15 cellular contexts compared by ENCODE assay signal in genomic region chr7:92808006-92808405, GRCh38. TPM values are rescaled to one million over a fixed set of nuclear protein-coding genes. Genes with fewer than 3 reads are reported as not detected.
DNase-seq lines count a peak whose midpoint lies in the region; ATAC-seq, FAIRE-seq and TF ChIP-seq lines count a peak whose summit lies in the region.
"Had no signal": no experiment of that assay in that cellular context is flagged by ENCODE, and none has a peak within 500 bp of the region (broad histone marks: within the 10 kb centered on the region; RNA-seq: fewer than 3 reads in every experiment).

No MANE protein-coding gene starts in this region.

- peaks cover 94% of the 10 kb centered on the region for H3K79me2 ChIP-seq in K562 (ENCODE audit: control insufficient read depth, insufficient read depth, low read length)

- H4K20me1 ChIP-seq in K562 (replicated peaks; ENCODE audit: control insufficient read depth, insufficient read depth, low read length): no peaks in the 10 kb centered on the region

- H3K27ac Mint-ChIP-seq in activated CD8-positive, alpha-beta memory T cell treated with anti-CD3 and anti-CD28 coated beads, Interleukin-2, amount 10 ng/mL, durations not matched to agents 7 days and 5 days: peak overlapping the region; percentile 81
- H3K27ac Mint-ChIP-seq: memory B cell had no signal

- no peak overlapping the region for H3K4me3 ChIP-seq in K562
- H3K4me3 ChIP-seq: cardiac muscle cell had no signal

- ATAC-seq in activated CD8-positive, alpha-beta memory T cell treated with anti-CD3 and anti-CD28 coated beads, Interleukin-2, amount 10 ng/mL, durations not matched to agents 7 days and 5 days: no peak
- ATAC-seq in K562 (no peak), sciatic nerve (no peak)

- intact Hi-C loops in K562 (cut with micrococcal nuclease) (no loop called here), sciatic nerve (cut with DNase I) (no loop called here)

- no peaks in the 10 kb centered on the region for H3K9me1 ChIP-seq in K562 (ENCODE audit: control insufficient read depth, insufficient read depth, low read length)

- no peak overlapping the region for H2AFZ ChIP-seq in K562 (ENCODE audit: low read depth, low read length)

- H3K4me1 Mint-ChIP-seq in activated CD8-positive, alpha-beta memory T cell treated with anti-CD3 and anti-CD28 coated beads, Interleukin-2, amount 10 ng/mL, durations not matched to agents 7 days and 5 days: peaks cover 75% of the 10 kb centered on the region

- no peaks in the 10 kb centered on the region for H3K9me3 ChIP-seq in K562 (replicated peaks; ENCODE audit: control insufficient read depth, insufficient read depth, low read depth, low read length)

- POLR2A ChIA-PET in K562 (lab: Yijun Ruan, JAX): no interaction called here

- no peak overlapping the region for H3K4me2 ChIP-seq in K562 (ENCODE audit: insufficient read depth, low read length)

- H3K4me3 Mint-ChIP-seq in activated CD8-positive, alpha-beta memory T cell treated with anti-CD3 and anti-CD28 coated beads, Interleukin-2, amount 10 ng/mL, durations not matched to agents 7 days and 5 days: no peak overlapping the region
- H3K4me3 Mint-ChIP-seq: memory B cell had no signal

- peaks cover 6% of the 10 kb centered on the region for H3K36me3 ChIP-seq in K562 (ENCODE audit: control insufficient read depth, insufficient read depth, low read length)
- H3K36me3 ChIP-seq: cardiac muscle cell had no signal

- no peak for TF ChIP-seq RAD21 in K562 (CRISPR knock-in tag; conservative IDR thresholded peaks at IDR 0.05 in 1 of 2, IDR thresholded peaks at IDR 0.05 in 1 of 2)

- in situ Hi-C loops in K562 (cut with MboI): no loop called here

- no peak for FAIRE-seq in K562 (lab: Jason Lieb, UNC)
- FAIRE-seq: GM12891, TTC549 had no signal

- no peak for DNase-seq in activated CD8-positive, alpha-beta memory T cell treated with anti-CD3 and anti-CD28 coated beads, Interleukin-2, amount 10 ng/mL, durations not matched to agents 7 days and 5 days
- no peak for DNase-seq in activated CD8-positive, alpha-beta memory T cell treated with anti-CD3 and anti-CD28 coated beads, Interleukin-2, amount 50 U/mL, for 48 hours
- DNase-seq in NCI-H526 treated with DMSO at 0.1 percent for 48 hours (lab: John Stamatoyannopoulos, UW) (peak; percentile 33), K562 (ENCODE audit: extremely low read depth in 1 of 4, low spot score in 3 of 4) (no peak), renal cortical epithelial cell (ENCODE audit: low read depth) (peak; percentile 49), NCI-H1092 (lab: John Stamatoyannopoulos, UW) (no peak), NCI-H82 treated with DMSO at 0.1 percent for 48 hours (lab: John Stamatoyannopoulos, UW; ENCODE audit: unreplicated experiment) (no peak), sciatic nerve (ENCODE audit: low spot score) (no peak)
- DNase-seq: DMS53, erythroblast, occipital lobe had no signal

- no peaks in the 10 kb centered on the region for H3K27me3 Mint-ChIP-seq in activated CD8-positive, alpha-beta memory T cell treated with anti-CD3 and anti-CD28 coated beads, Interleukin-2, amount 10 ng/mL, durations not matched to agents 7 days and 5 days
- H3K27me3 Mint-ChIP-seq: memory B cell had no signal

- no TSS peak for BruUV-seq in K562 (replicated peaks; lab: Mats Ljungman, UMichigan)

- H3K36me3 Mint-ChIP-seq in activated CD8-positive, alpha-beta memory T cell treated with anti-CD3 and anti-CD28 coated beads, Interleukin-2, amount 10 ng/mL, durations not matched to agents 7 days and 5 days: peaks cover 51% of the 10 kb centered on the region

- no peak overlapping the region for H3K27ac ChIP-seq in K562 (ENCODE audit: extremely low read depth, low read depth, low read length)
- H3K27ac ChIP-seq: cardiac muscle cell had no signal

- TF ChIP-seq POLR2A in K562 (conservative IDR thresholded peaks at IDR 0.05): no peak

- WGBS in K562 (ENCODE audit: insufficient coverage, low coverage, missing lambda C conversion rate): 94% methylated on average over 2 of the region's 2 CpGs

- CTCF ChIA-PET in activated CD8-positive, alpha-beta memory T cell treated with anti-CD3 and anti-CD28 coated beads, Interleukin-2, amount 10 ng/mL, durations not matched to agents 7 days and 5 days (lab: Charles Lee): interaction anchor here (6.3 kb wide), 1 partner anchor 24 kb away, joined by 57 read pairs; no protein-coding TSS in a partner anchor
- CTCF ChIA-PET in K562 (lab: Yijun Ruan, JAX; ENCODE audit: low intra/inter-chr PET ratio): no interaction called here

- no peak overlapping the region for H3K9ac ChIP-seq in K562 (ENCODE audit: insufficient read depth in 1 of 2, low read depth in 2 of 2, low read length in 2 of 2)

- TF ChIP-seq EP300 in K562 (IDR thresholded peaks at IDR 0.05; ENCODE audit: low read length): no peak

- peaks cover 0 to 21% of the 10 kb centered on the region in 2 experiments; a peak in 3 of 5 replicates for H3K4me1 ChIP-seq in K562 (replicated peaks in 1 of 2; ENCODE audit: control insufficient read depth in 2 of 2, insufficient read depth in 2 of 2, low read length in 2 of 2)

- TF ChIP-seq CTCF in K562 (IDR thresholded peaks at IDR 0.05 in 2 of 3, conservative IDR thresholded peaks at IDR 0.05 in 1 of 3; ENCODE audit: insufficient read depth in 2 of 3, low read depth in 1 of 3, low read length in 3 of 3): no peak

- no peaks in the 10 kb centered on the region for H3K27me3 ChIP-seq in K562 (ENCODE audit: control insufficient read depth in 2 of 2, insufficient read depth in 2 of 2, low read length in 2 of 2)
- H3K27me3 ChIP-seq: cardiac muscle cell had no signal

- peaks cover 4% of the 10 kb centered on the region for H3K9me3 Mint-ChIP-seq in activated CD8-positive, alpha-beta memory T cell treated with anti-CD3 and anti-CD28 coated beads, Interleukin-2, amount 10 ng/mL, durations not matched to agents 7 days and 5 days (ENCODE audit: low read depth)
- H3K9me3 Mint-ChIP-seq: memory B cell had no signal

TF ChIP-seq in K562, 482 proteins besides CTCF, POLR2A, EP300 and RAD21:
- TF ChIP-seq ETV5 (CRISPR knock-in tag; IDR thresholded peaks at IDR 0.05; ENCODE audit: low read depth) (no peak), ZBTB1 (CRISPR knock-in tag; IDR thresholded peaks at IDR 0.05; ENCODE audit: borderline replicate concordance, low read depth) (no peak), CEBPG (CRISPR knock-in tag; IDR thresholded peaks at IDR 0.05) (no peak), CEBPG (tag; conservative IDR thresholded peaks at IDR 0.05 in 1 of 2, IDR thresholded peaks at IDR 0.05 in 1 of 2) (peak; percentile 45 to 69; a peak in 2 of 4 replicates), NR2F6 (CRISPR knock-in tag; IDR thresholded peaks at IDR 0.05) (no peak), MEF2A (IDR thresholded peaks at IDR 0.05; ENCODE audit: control insufficient read depth, low read depth, low read length) (0 out of 2 replicates have a peak, but pooled peaks have one; percentile 11), ZNF740 (CRISPR knock-in tag; IDR thresholded peaks at IDR 0.05) (no peak), ZNF740 (tag; IDR thresholded peaks at IDR 0.05) (no peak), GABPB1 (CRISPR knock-in tag; IDR thresholded peaks at IDR 0.05) (no peak), CEBPB (tag; IDR thresholded peaks at IDR 0.05) (peak; percentile 68)

RNA-seq across cellular contexts. Expression of gene CDK6, which starts 28.4 kb away (rescaled TPM):
- total RNA-seq in activated CD8-positive, alpha-beta memory T cell treated with anti-CD3 and anti-CD28 coated beads, Interleukin-2, amount 10 ng/mL, durations not matched to agents 7 days and 5 days: 100 to 1,000 TPM; 118 to 229 TPM
- 85.3 and 114 TPM in 2 replicates for total RNA-seq in K562 (2011; cell fraction: chromatin; rRNA removed; ENCODE audit: low replicate concordance)
- 56.5 and 61.6 TPM in 2 replicates for total RNA-seq in K562 (2011; cell fraction: nucleolus; rRNA removed)
- 58.1 and 77.3 TPM in 2 replicates for total RNA-seq in K562 (2011; cell fraction: nucleoplasm; rRNA removed)
- total RNA-seq in K562 (2014; rRNA removed) (90.8 and 91.6 TPM in 2 replicates), K562 (2014; rRNA removed; fragmentation: Illumina TruSeq; extraction: Trizol) (77.8 and 81.9 TPM in 2 replicates), K562 (2015; rRNA removed; fragmentation: Illumina TruSeq; extraction: Trizol) (62.2 and 63.9 TPM in 2 replicates), K562 (2021) (97.9 and 109 TPM in 2 replicates), renal cortical epithelial cell (138 and 189 TPM in 2 replicates), sciatic nerve (31.0 TPM)
- polyA plus RNA-seq in K562 (2011; rRNA removed) (37.2 and 39.0 TPM in 2 replicates), K562 (2014; fragmentation: Illumina TruSeq; extraction: Trizol) (37.1 and 44.4 TPM in 2 replicates), K562 (2014; fragmentation: Nextera tagmentation; extraction: Ambion mirVana) (10 to 100 TPM in 1 of 2 experiments, 1 to 10 TPM in 1; 7.6 to 15.0 TPM), K562 (2014; rRNA removed) (24.5 and 27.3 TPM in 2 replicates)
- 26.0 and 31.7 TPM in 2 replicates for polyA plus RNA-seq in K562 (2011; cell fraction: cytosol; rRNA removed)
- polyA plus RNA-seq in K562 (2011; cell fraction: nucleus; rRNA removed): 39.8 and 46.6 TPM in 2 replicates
- 14.5 and 19.6 TPM in 2 replicates for polyA plus RNA-seq in K562 (2012)
- polyA minus RNA-seq in K562 (2011; rRNA and poly(A)+ RNA removed): 108 and 112 TPM in 2 replicates
- polyA minus RNA-seq in K562 (2011; cell fraction: cytosol; rRNA and poly(A)+ RNA removed): 119 and 123 TPM in 2 replicates
- 84.6 and 94.7 TPM in 2 replicates for polyA minus RNA-seq in K562 (2011; cell fraction: nucleus; rRNA and poly(A)+ RNA removed)

Comparison
In these comparisons a context has a peak if more than half of its experiments do, and no peak if none do; other contexts are left out.
1. DNase-seq: peak in NCI-H526 treated with DMSO at 0.1 percent for 48 hours (single experiment) and renal cortical epithelial cell (single experiment); none in activated CD8-positive, alpha-beta memory T cell treated with anti-CD3 and anti-CD28 coated beads, Interleukin-2, amount 10 ng/mL, durations not matched to agents 7 days and 5 days (single experiment), activated CD8-positive, alpha-beta memory T cell treated with anti-CD3 and anti-CD28 coated beads, Interleukin-2, amount 50 U/mL, for 48 hours (single experiment), K562 (0 of 4), NCI-H1092 (single experiment), NCI-H82 treated with DMSO at 0.1 percent for 48 hours (single experiment) and sciatic nerve (single experiment).